Comparison of ENCODE assay signal across 8 cellular contexts in genomic region chr6:30488697-30489080, GRCh38. TPM values are rescaled to one million over a fixed set of nuclear protein-coding genes. Genes with fewer than 3 reads are reported as not detected.
A peak's percentile ranks its signal among the peaks of the same experiment; 100 is the strongest.
DNase-seq lines count a peak whose midpoint lies in the region; ATAC-seq, FAIRE-seq and TF ChIP-seq lines count a peak whose summit lies in the region.
"Not testable (repeated sequence)": the region's sequence is repeated elsewhere in the genome, so short reads cannot be mapped to it uniquely, and the experiment has no call there.

No MANE protein-coding gene starts in this region.

- DNase-seq in CD4-positive, alpha-beta memory T cell; activated CD4-positive, alpha-beta T cell treated with anti-CD3 and anti-CD28 coated beads, Interleukin-2, amount 10 ng/mL, durations not matched to agents 24 days and 14 days; GM12878 (ENCODE audit: low read depth, low spot score); esophagus muscularis mucosa (ENCODE audit: extremely low spot score); ovary; testis: not testable (repeated sequence)

- not testable (repeated sequence) for TF ChIP-seq POLR2A in GM12878 (IDR thresholded peaks at IDR 0.05; ENCODE audit: low read depth, low read length); esophagus muscularis mucosa (IDR thresholded peaks at IDR 0.05; ENCODE audit: low read depth); ovary (IDR thresholded peaks at IDR 0.05); testis (IDR thresholded peaks at IDR 0.05)

- peak overlapping the region; percentile 95 for H3K27ac ChIP-seq in CD4-positive, alpha-beta memory T cell (ENCODE audit: low read depth, low read length)
- H3K27ac ChIP-seq in KOPT-K1 (ENCODE audit: low read depth, low read length, poor library complexity, severe bottlenecking) (peak overlapping the region; percentile 87), GM12878 (ENCODE audit: control insufficient read depth, insufficient read depth) (peak overlapping the region; percentile 93; the same call in 1 of the 2 replicates), esophagus muscularis mucosa (replicated peaks in 1 of 4) (peak overlapping the region; percentile 97 to 99 (median 98)), liver (ENCODE audit: low read depth in 1 of 2, low read length in 2 of 2) (peak overlapping the region; percentile 98), ovary (peak overlapping the region in 1 of 2 donors; percentile 98), testis (peak overlapping the region; percentile 95 to 99)

- H3K27ac Mint-ChIP-seq in CD4-positive, alpha-beta memory T cell: peak overlapping the region; percentile 97 to 99 (median 99)
- H3K27ac Mint-ChIP-seq in activated CD4-positive, alpha-beta T cell treated with anti-CD3 and anti-CD28 coated beads, Interleukin-2, amount 10 ng/mL, durations not matched to agents 24 days and 14 days: peak overlapping the region; percentile 97

- CTCF ChIA-PET in CD4-positive, alpha-beta memory T cell (lab: Charles Lee; ENCODE audit: partially characterized antibody): interaction anchor here (10.0 kb wide), 1 partner anchor 59 kb away, joined by 416 read pairs; the partner anchor contains the start of genes GNL1 and PRR3
- CTCF ChIA-PET in GM12878 (lab: Yijun Ruan, JAX): interaction anchor here (9.9 to 10.3 kb wide), 2 partner anchors 42 to 53 kb away, joined by 199 to 480 read pairs; no protein-coding TSS in a partner anchor

- ATAC-seq in GM12878: not testable (repeated sequence)

- H3K27me3 ChIP-seq in CD4-positive, alpha-beta memory T cell (ENCODE audit: insufficient read depth, low read length); GM12878 (replicated peaks in 1 of 2; ENCODE audit: control insufficient read depth in 2 of 2, insufficient read depth in 2 of 2, low read length in 1 of 2); esophagus muscularis mucosa; liver (ENCODE audit: control insufficient read depth in 4 of 4, insufficient read depth in 4 of 4, low read length in 3 of 4); ovary; testis: not testable (repeated sequence)

- H4K20me1 ChIP-seq in GM12878 (ENCODE audit: control insufficient read depth, insufficient read depth): not testable (repeated sequence)

- not testable (repeated sequence) for H3K27me3 Mint-ChIP-seq in CD4-positive, alpha-beta memory T cell; activated CD4-positive, alpha-beta T cell treated with anti-CD3 and anti-CD28 coated beads, Interleukin-2, amount 10 ng/mL, durations not matched to agents 24 days and 14 days

- peak overlapping the region; percentile 94 for H3K9ac ChIP-seq in GM12878 (ENCODE audit: control insufficient read depth, insufficient read depth, low read length)
- peak overlapping the region; percentile 32 to 54 for H3K9ac ChIP-seq in liver (ENCODE audit: low read depth in 1 of 2, low read length in 2 of 2)

- intact Hi-C loops in CD4-positive, alpha-beta memory T cell (cut with micrococcal nuclease): loop anchor here (1.0 to 2.0 kb wide), 5 partner anchors 28 to 232 kb away; partner anchors contain the start of genes GNL1, MRPS18B, PPP1R10 and TUBB
- intact Hi-C loops in activated CD4-positive, alpha-beta T cell treated with anti-CD3 and anti-CD28 coated beads, Interleukin-2, amount 10 ng/mL, durations not matched to agents 24 days and 14 days (cut with micrococcal nuclease): loop anchor here (1.0 to 10.0 kb wide), 4 partner anchors 21 to 186 kb away; partner anchors contain the start of genes DHX16 and GNL1
- intact Hi-C loops in GM12878 (cut with micrococcal nuclease; ENCODE audit: unreplicated experiment) (loop anchor here (2.0 to 10.0 kb wide), 2 partner anchors 20 to 596 kb away; no protein-coding TSS in a partner anchor), ovary (cut with DNase I) (loop anchor here in 2 of 4 donors (5.0 to 10.0 kb wide), 2 partner anchors 46 to 54 kb away; no protein-coding TSS in a partner anchor), testis (cut with DNase I; ENCODE audit: low total_unique reads) (loop anchor here (5.0 to 10.0 kb wide), 2 partner anchors 44 to 116 kb away; no protein-coding TSS in a partner anchor)
- intact Hi-C loops in esophagus muscularis mucosa (cut with DNase I): not testable (repeated sequence)

- BruUV-seq in GM12878 (replicated peaks; lab: Mats Ljungman, UMichigan): not testable (repeated sequence)

- H3K9me3 Mint-ChIP-seq in CD4-positive, alpha-beta memory T cell; activated CD4-positive, alpha-beta T cell treated with anti-CD3 and anti-CD28 coated beads, Interleukin-2, amount 10 ng/mL, durations not matched to agents 24 days and 14 days: not testable (repeated sequence)

- H3K4me1 ChIP-seq in CD4-positive, alpha-beta memory T cell (ENCODE audit: insufficient read depth, low read length): peaks cover 23% of the 10 kb centered on the region
- peaks cover 14% of the 10 kb centered on the region for H3K4me1 ChIP-seq in GM12878 (ENCODE audit: control insufficient read depth, insufficient read depth, low read length)
- H3K4me1 ChIP-seq in esophagus muscularis mucosa: peaks cover 29 to 36% (median 33%) of the 10 kb centered on the region in 4 donors
- H3K4me1 ChIP-seq in liver (ENCODE audit: control insufficient read depth in 4 of 4, insufficient read depth in 4 of 4, low read length in 3 of 4): peaks cover 2 to 11% (median 8%) of the 10 kb centered on the region in 4 donors
- H3K4me1 ChIP-seq in ovary (ENCODE audit: insufficient read depth): not testable (repeated sequence)
- peaks cover 10% of the 10 kb centered on the region for H3K4me1 ChIP-seq in testis

- TF ChIP-seq EP300 in GM12878 (IDR thresholded peaks at IDR 0.05; ENCODE audit: borderline replicate concordance in 1 of 2, control insufficient read depth in 1 of 2, low read depth in 2 of 2, low read length in 2 of 2); esophagus muscularis mucosa (IDR thresholded peaks at IDR 0.05); ovary (IDR thresholded peaks at IDR 0.05): not testable (repeated sequence)

- peaks cover 34% of the 10 kb centered on the region for H3K36me3 ChIP-seq in CD4-positive, alpha-beta memory T cell (ENCODE audit: insufficient read depth, low read length)
- peaks cover 36% of the 10 kb centered on the region for H3K36me3 ChIP-seq in KOPT-K1 (ENCODE audit: insufficient read depth, low read length)
- H3K36me3 ChIP-seq in GM12878 (ENCODE audit: control insufficient read depth in 2 of 2, insufficient read depth in 2 of 2, low read length in 1 of 2): peaks cover 19 to 34% of the 10 kb centered on the region in 2 experiments
- peaks cover 9 to 37% (median 34%) of the 10 kb centered on the region in 4 donors for H3K36me3 ChIP-seq in esophagus muscularis mucosa
- H3K36me3 ChIP-seq in liver (ENCODE audit: control insufficient read depth in 4 of 4, insufficient read depth in 3 of 4, low read depth in 1 of 4, low read length in 3 of 4): peaks cover 0 to 32% (median 20%) of the 10 kb centered on the region in 4 donors
- not testable (repeated sequence) for H3K36me3 ChIP-seq in ovary; testis (ENCODE audit: low read depth, missing control alignments)

- TF ChIP-seq RAD21 in GM12878 (IDR thresholded peaks at IDR 0.05; ENCODE audit: insufficient read depth, low read depth, low read length); liver (IDR thresholded peaks at IDR 0.05): not testable (repeated sequence)

- H3K36me3 Mint-ChIP-seq in CD4-positive, alpha-beta memory T cell: peaks cover 39 to 43% of the 10 kb centered on the region in 2 donors
- H3K36me3 Mint-ChIP-seq in activated CD4-positive, alpha-beta T cell treated with anti-CD3 and anti-CD28 coated beads, Interleukin-2, amount 10 ng/mL, durations not matched to agents 24 days and 14 days (ENCODE audit: low read depth): peaks cover 47% of the 10 kb centered on the region

- peaks cover 34% of the 10 kb centered on the region for H3K79me2 ChIP-seq in GM12878 (ENCODE audit: control insufficient read depth, insufficient read depth, low read length)

- RAD21 ChIA-PET in GM12878 (lab: Charles Lee; ENCODE audit: unreplicated experiment): interaction anchor here (6.0 kb wide), 1 partner anchor 43 kb away, joined by 77 read pairs; no protein-coding TSS in a partner anchor

- H3K9me3 ChIP-seq in CD4-positive, alpha-beta memory T cell (ENCODE audit: control insufficient read depth in 1 of 2, low read length in 2 of 2); KOPT-K1 (ENCODE audit: insufficient read depth, low read length, poor library complexity, severe bottlenecking); GM12878 (replicated peaks; ENCODE audit: control insufficient read depth, insufficient read depth, low read length); esophagus muscularis mucosa; liver (ENCODE audit: control insufficient read depth in 4 of 4, low read length in 3 of 4); ovary; testis: not testable (repeated sequence)

- peak overlapping the region; percentile 52 for H2AFZ ChIP-seq in GM12878 (ENCODE audit: control insufficient read depth, low read depth, low read length)

- H3K4me3 ChIP-seq in CD4-positive, alpha-beta memory T cell (ENCODE audit: low read length in 2 of 2): peak overlapping the region in 1 of 2 donors; percentile 99
- H3K4me3 ChIP-seq in GM12878 (peak overlapping the region; percentile 94; the same call in 1 of the 2 replicates), esophagus muscularis mucosa (peak overlapping the region; percentile 81 to 87 (median 86)), liver (ENCODE audit: low read depth in 1 of 3, low read length in 3 of 3) (peak overlapping the region in 1 of 3 donors; percentile 97), ovary (peak overlapping the region; percentile 57), testis (peak overlapping the region; percentile 77 to 92)

- 83% methylated on average over 6 of the region's 6 CpGs for WGBS in GM12878 (ENCODE audit: insufficient coverage, insufficient replicate concordance, low lambda C conversion rate, missing lambda C conversion rate)
- 95% methylated on average over 6 of the region's 6 CpGs for WGBS in esophagus muscularis mucosa
- 94% methylated on average over 6 of the region's 6 CpGs for WGBS in liver
- WGBS in ovary, 3 donors: 88 to 92% (median 91%) methylated on average over 6 of the region's 6 CpGs
- 80 to 81% methylated on average over 6 of the region's 6 CpGs for WGBS in testis, 2 donors

- H3K4me3 Mint-ChIP-seq in CD4-positive, alpha-beta memory T cell: peak overlapping the region; percentile 98 to 99 (median 99)
- H3K4me3 Mint-ChIP-seq in activated CD4-positive, alpha-beta T cell treated with anti-CD3 and anti-CD28 coated beads, Interleukin-2, amount 10 ng/mL, durations not matched to agents 24 days and 14 days: peak overlapping the region; percentile 100

- SMC1A ChIA-PET in GM12878 (lab: Charles Lee; ENCODE audit: uncharacterized antibody, unreplicated experiment): interaction anchor here (7.9 kb wide), 1 partner anchor 52 kb away, joined by 221 read pairs; no protein-coding TSS in a partner anchor

- not testable (repeated sequence) for TF ChIP-seq CTCF in GM12878 (IDR thresholded peaks at IDR 0.05 in 2 of 3, conservative IDR thresholded peaks at IDR 0.05 in 1 of 3; ENCODE audit: control insufficient read depth in 2 of 3, extremely low read depth in 1 of 3, insufficient read depth in 1 of 3, low read depth in 3 of 3, low read length in 3 of 3); esophagus muscularis mucosa (IDR thresholded peaks at IDR 0.05); liver (IDR thresholded peaks at IDR 0.05; ENCODE audit: low read depth, low read length, missing input control); ovary (IDR thresholded peaks at IDR 0.05); testis (IDR thresholded peaks at IDR 0.05)

- peak overlapping the region; percentile 52; the same call in 1 of the 2 replicates for H3K4me2 ChIP-seq in GM12878 (ENCODE audit: control insufficient read depth, insufficient read depth)

- POLR2A ChIA-PET in CD4-positive, alpha-beta memory T cell (lab: Charles Lee; ENCODE audit: partially characterized antibody): interaction anchor here (1.0 to 9.5 kb wide), 7 partner anchors 20 to 127 kb away, joined by 3 to 743 read pairs (median 9); partner anchors contain the start of gene GNL1
- POLR2A ChIA-PET in GM12878 (lab: Charles Lee): interaction anchor here (1.0 kb wide), 1 partner anchor 43 kb away, joined by 3 read pairs; no protein-coding TSS in a partner anchor

- FAIRE-seq in GM12878 (lab: Jason Lieb, UNC): not testable (repeated sequence)

- in situ Hi-C loops in GM12878 (cut with MboI): not testable (repeated sequence)

- H3K4me1 Mint-ChIP-seq in CD4-positive, alpha-beta memory T cell: peaks cover 23 to 56% (median 38%) of the 10 kb centered on the region in 4 donors
- H3K4me1 Mint-ChIP-seq in activated CD4-positive, alpha-beta T cell treated with anti-CD3 and anti-CD28 coated beads, Interleukin-2, amount 10 ng/mL, durations not matched to agents 24 days and 14 days: peaks cover 48% of the 10 kb centered on the region

RNA-seq across cellular contexts. Expression of gene HLA-E, which starts 0.6 kb away (rescaled TPM):
- total RNA-seq in CD4-positive, alpha-beta memory T cell: 1,000 to 10,000 TPM; 1,097 to 1,122 TPM
- 1,000 to 10,000 TPM; 2,441 to 3,541 TPM for polyA plus RNA-seq in CD4-positive, alpha-beta memory T cell
- total RNA-seq in activated CD4-positive, alpha-beta T cell treated with anti-CD3 and anti-CD28 coated beads, Interleukin-2, amount 10 ng/mL, durations not matched to agents 24 days and 14 days: 484 and 488 TPM in 2 replicates
- total RNA-seq in GM12878 (2013; cell fraction: nucleolus; rRNA removed): 370 and 377 TPM in 2 replicates
- total RNA-seq in GM12878 (2014; rRNA removed) (483 and 499 TPM in 2 replicates), GM12878 (2014; rRNA removed; fragmentation: Illumina TruSeq; extraction: Trizol) (262 and 265 TPM in 2 replicates), GM12878 (2021) (390 and 409 TPM in 2 replicates), esophagus muscularis mucosa (100 to 1,000 TPM; 294 to 649 (median 523) TPM), liver (100 to 1,000 TPM; 133 to 236 TPM), ovary (100 to 1,000 TPM; 181 to 322 (median 238) TPM), testis (100 to 1,000 TPM in 1 of 2 donors, 10 to 100 TPM in 1; 90.2 to 145 TPM)
- polyA plus RNA-seq in GM12878 (2011; ENCODE audit: low read depth): 300 TPM
- polyA plus RNA-seq in GM12878 (2011; rRNA removed) (259 and 321 TPM in 2 replicates), GM12878 (2014; fragmentation: Illumina TruSeq; extraction: Trizol) (157 and 256 TPM in 2 replicates), GM12878 (2014; fragmentation: Nextera tagmentation; extraction: Ambion mirVana) (10 to 100 TPM; 35.1 to 62.3 TPM), GM12878 (2014; rRNA removed) (480 and 510 TPM in 2 replicates), GM12878 (2016; fragmentation: Nextera tagmentation; extraction: Ambion mirVana) (100 to 1,000 TPM; 251 to 272 TPM), liver (100 to 1,000 TPM; 177 to 258 TPM), ovary (100 to 1,000 TPM; 332 to 614 TPM), testis (ENCODE audit: insufficient read depth, low read depth, low replicate concordance) (253 TPM)
- polyA plus RNA-seq in GM12878 (2011; cell fraction: cytosol; rRNA removed): 371 and 460 TPM in 2 replicates
- polyA plus RNA-seq in GM12878 (2011; cell fraction: nucleus; rRNA removed): 254 and 282 TPM in 2 replicates
- polyA plus RNA-seq in GM12878 (2012): 497 and 532 TPM in 2 replicates
- 217 and 352 TPM in 2 replicates for polyA minus RNA-seq in GM12878 (2011; rRNA and poly(A)+ RNA removed)
- 109 and 129 TPM in 2 replicates for polyA minus RNA-seq in GM12878 (2011; cell fraction: cytosol; rRNA and poly(A)+ RNA removed)
- 98.8 and 156 TPM in 2 replicates for polyA minus RNA-seq in GM12878 (2011; cell fraction: nucleus; rRNA and poly(A)+ RNA removed)
